Comparison of ENCODE assay signal across 7 cellular contexts in the genomic region with DNA sequence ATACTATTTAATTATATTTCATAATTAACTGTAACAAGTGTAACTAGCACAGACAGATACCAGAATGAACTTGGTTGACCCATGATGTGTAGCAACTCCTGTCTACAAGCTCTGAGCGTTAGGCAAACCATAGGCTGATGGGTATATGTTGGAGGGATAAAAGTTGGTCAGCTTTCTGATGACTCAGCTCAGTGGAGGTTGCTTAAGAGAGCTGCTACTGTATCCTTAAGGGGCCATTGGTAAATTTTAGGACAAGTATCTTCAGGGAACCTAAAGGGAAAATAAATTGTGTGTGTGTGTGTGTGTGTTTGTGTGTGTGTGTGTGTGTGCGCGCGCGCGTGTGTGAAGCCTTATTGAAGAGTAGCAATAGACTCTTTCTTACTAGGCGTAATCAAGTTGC. TPM values are rescaled to one million over a fixed set of nuclear protein-coding genes. Genes with fewer than 3 reads are reported as not detected.
DNase-seq lines count a peak whose midpoint lies in the region; ATAC-seq and TF ChIP-seq lines count a peak whose summit lies in the region.
"Not testable (repeated sequence)": the region's sequence is repeated elsewhere in the genome, so short reads cannot be mapped to it uniquely, and the experiment has no call there.

No MANE protein-coding gene starts in this region.

- intact Hi-C loops in naive thymus-derived CD4-positive, alpha-beta T cell (cut with micrococcal nuclease): not testable (repeated sequence)

- not testable (repeated sequence) for H3K9me3 Mint-ChIP-seq in HFFc6; effector memory CD8-positive, alpha-beta T cell; naive thymus-derived CD4-positive, alpha-beta T cell

- H3K36me3 Mint-ChIP-seq in HFFc6 (ENCODE audit: low read depth); effector memory CD8-positive, alpha-beta T cell (ENCODE audit: insufficient read depth); naive thymus-derived CD4-positive, alpha-beta T cell: not testable (repeated sequence)

- not testable (repeated sequence) for H3K4me3 Mint-ChIP-seq in HFFc6; effector memory CD8-positive, alpha-beta T cell; naive thymus-derived CD4-positive, alpha-beta T cell

- not testable (repeated sequence) for H3K27me3 Mint-ChIP-seq in HFFc6 (ENCODE audit: insufficient read depth); effector memory CD8-positive, alpha-beta T cell; naive thymus-derived CD4-positive, alpha-beta T cell

- CTCF ChIA-PET in naive thymus-derived CD4-positive, alpha-beta T cell (lab: Charles Lee): not testable (repeated sequence)

- not testable (repeated sequence) for H3K4me3 ChIP-seq in astrocyte of the spinal cord (ENCODE audit: low read depth, low read length); foreskin fibroblast (ENCODE audit: low read depth in 1 of 2, low read length in 2 of 2); naive thymus-derived CD4-positive, alpha-beta T cell (ENCODE audit: low read length)

- H3K36me3 ChIP-seq in naive thymus-derived CD4-positive, alpha-beta T cell (ENCODE audit: control insufficient read depth in 2 of 3, insufficient read depth in 3 of 3, low read length in 3 of 3): not testable (repeated sequence)

- H3K4me1 ChIP-seq in naive thymus-derived CD4-positive, alpha-beta T cell (ENCODE audit: control insufficient read depth in 2 of 2, insufficient read depth in 2 of 2, low read length in 2 of 2): not testable (repeated sequence)

- peak; percentile 23 for DNase-seq in EL
- peak; percentile 0 for DNase-seq in HFFc6
- DNase-seq in RKO (ENCODE audit: low spot score): peak; percentile 0
- DNase-seq in astrocyte of the spinal cord (ENCODE audit: low read depth, low spot score): peak; percentile 0
- not testable (repeated sequence) for DNase-seq in effector memory CD8-positive, alpha-beta T cell; naive thymus-derived CD4-positive, alpha-beta T cell
- DNase-seq in foreskin fibroblast: peak; percentile 29 to 46

- peak; percentile 57 for ATAC-seq in effector memory CD8-positive, alpha-beta T cell (replicated peaks)
- peak; percentile 58 for ATAC-seq in naive thymus-derived CD4-positive, alpha-beta T cell

- not testable (repeated sequence) for H3K27me3 ChIP-seq in naive thymus-derived CD4-positive, alpha-beta T cell (ENCODE audit: control insufficient read depth in 2 of 2, insufficient read depth in 2 of 2, low read length in 2 of 2)

- H3K27ac Mint-ChIP-seq in HFFc6; effector memory CD8-positive, alpha-beta T cell; naive thymus-derived CD4-positive, alpha-beta T cell: not testable (repeated sequence)

- POLR2A ChIA-PET in naive thymus-derived CD4-positive, alpha-beta T cell (lab: Charles Lee): not testable (repeated sequence)

- not testable (repeated sequence) for TF ChIP-seq CTCF in HFFc6 (IDR thresholded peaks at IDR 0.05); astrocyte of the spinal cord (IDR thresholded peaks at IDR 0.05; ENCODE audit: low read depth, low read length); foreskin fibroblast (IDR thresholded peaks at IDR 0.05; ENCODE audit: low read depth, low read length)

- H3K9me3 ChIP-seq in naive thymus-derived CD4-positive, alpha-beta T cell (ENCODE audit: control insufficient read depth in 2 of 3, low read length in 3 of 3): not testable (repeated sequence)

- not testable (repeated sequence) for H3K27ac ChIP-seq in naive thymus-derived CD4-positive, alpha-beta T cell (ENCODE audit: low read depth, low read length)

- in situ Hi-C loops in astrocyte of the spinal cord (cut with HindIII; ENCODE audit: low sequenced_read_pairs): not testable (repeated sequence)

- not testable (repeated sequence) for H3K4me1 Mint-ChIP-seq in HFFc6 (ENCODE audit: low read depth); effector memory CD8-positive, alpha-beta T cell (ENCODE audit: low read depth in 2 of 2); naive thymus-derived CD4-positive, alpha-beta T cell

RNA-seq across cellular contexts. Expression of a gene that starts 56.3 kb away (rescaled TPM):
- total RNA-seq in HFFc6 (2021; fragmentation: NEBNext Ultra II Directional; extraction: Animal tissue kit (Norgen Biotek cat#: 25700)): 10 to 100 TPM in 5 of 6 experiments, 1 to 10 TPM in 1; 9.9 to 14.3 (median 12.1) TPM
- total RNA-seq in naive thymus-derived CD4-positive, alpha-beta T cell: 10 to 100 TPM; 19.5 to 49.1 (median 34.3) TPM
- polyA plus RNA-seq in naive thymus-derived CD4-positive, alpha-beta T cell: 10 to 100 TPM; 34.0 to 39.2 TPM
